28 cellular contexts compared by ENCODE assay signal in the genomic region with DNA sequence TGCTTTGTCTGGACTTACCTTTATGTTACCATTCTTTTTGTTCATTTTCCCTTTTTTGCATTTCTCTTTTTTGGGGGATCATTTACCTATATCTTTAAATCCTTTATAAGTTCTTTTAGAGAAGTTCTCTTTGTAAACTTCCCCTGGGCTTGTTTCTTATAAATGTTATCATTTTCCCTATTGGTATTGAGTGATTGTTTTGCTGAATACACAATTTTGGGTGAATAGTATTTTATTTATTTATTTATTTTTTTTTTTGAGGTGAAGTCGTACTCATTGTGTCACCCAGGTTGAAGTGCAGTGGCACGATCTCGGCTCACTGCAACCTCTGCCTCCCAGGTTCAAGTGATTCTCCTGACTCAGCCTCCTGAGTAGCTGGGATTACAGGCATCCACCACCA. TPM values are rescaled to one million over a fixed set of nuclear protein-coding genes. Genes with fewer than 3 reads are reported as not detected.
"Had no signal": no experiment of that assay in that cellular context is flagged by ENCODE, and none has a peak within 500 bp of the region (broad histone marks: within the 10 kb centered on the region; RNA-seq: fewer than 3 reads in every experiment).

No MANE protein-coding gene starts in this region.

- H3K4me2 ChIP-seq: smooth muscle cell had no signal

- H3K36me3 ChIP-seq: left lung, lower lobe of right lung, ovary, right atrium auricular region, right lobe of liver, stomach, thyroid gland, transverse colon, upper lobe of left lung had no signal

- H3K9me3 ChIP-seq: lower lobe of right lung, ovary, right lobe of liver, testis, thyroid gland, transverse colon, upper lobe of left lung had no signal

- ATAC-seq: left colon; left lung; lower lobe of right lung; naive thymus-derived CD8-positive, alpha-beta T cell; right lobe of liver; stimulated activated naive B cell treated with anti-CD40 and anti-IgM and Interleukin-4, amounts not matched to agents 10 μg/mL and 1 μg/mL and 100 μg/mL, for 72 hours; stimulated activated naive CD8-positive, alpha-beta T cell treated with anti-CD3 and anti-CD28 coated beads, Interleukin-15, Interleukin-2, amounts not matched to agents 100 U/mL and 50 U/mL, for 24 hours had no signal

- H3K27me3 ChIP-seq: ovary, right atrium auricular region, right lobe of liver, testis, thyroid gland, upper lobe of left lung had no signal

- H3K9me3 Mint-ChIP-seq: stimulated activated naive B cell treated with anti-CD40 and anti-IgM and Interleukin-4, amounts not matched to agents 10 μg/mL and 1 μg/mL and 100 μg/mL, for 72 hours had no signal

- H3K27ac Mint-ChIP-seq: progenitor cell of endocrine pancreas; stimulated activated naive B cell treated with anti-CD40 and anti-IgM and Interleukin-4, amounts not matched to agents 10 μg/mL and 1 μg/mL and 100 μg/mL, for 72 hours had no signal

- H3K27ac ChIP-seq: left lung, lower lobe of right lung, ovary, right atrium auricular region, right lobe of liver, stomach, testis, thyroid gland, transverse colon, upper lobe of left lung had no signal

- H3K27me3 Mint-ChIP-seq: stimulated activated naive B cell treated with anti-CD40 and anti-IgM and Interleukin-4, amounts not matched to agents 10 μg/mL and 1 μg/mL and 100 μg/mL, for 72 hours had no signal

- H3K4me3 Mint-ChIP-seq: naive thymus-derived CD8-positive, alpha-beta T cell; stimulated activated naive B cell treated with anti-CD40 and anti-IgM and Interleukin-4, amounts not matched to agents 10 μg/mL and 1 μg/mL and 100 μg/mL, for 72 hours had no signal

- H3K4me1 ChIP-seq: left lung, lower lobe of right lung, right atrium auricular region, right lobe of liver, stomach, testis, thyroid gland, transverse colon, upper lobe of left lung had no signal

- H3K36me3 Mint-ChIP-seq: naive thymus-derived CD8-positive, alpha-beta T cell; stimulated activated naive B cell treated with anti-CD40 and anti-IgM and Interleukin-4, amounts not matched to agents 10 μg/mL and 1 μg/mL and 100 μg/mL, for 72 hours had no signal

- H3K4me3 ChIP-seq: left lung, lower lobe of right lung, ovary, right atrium auricular region, right lobe of liver, smooth muscle cell, stomach, testis, thyroid gland, transverse colon, upper lobe of left lung had no signal

- DNase-seq: hippocampal formation; kidney; left colon; left lung; lower lobe of right lung; mammary epithelial cell; mesenchymal stem cell; naive thymus-derived CD8-positive, alpha-beta T cell; ovary; right lobe of liver; stimulated activated CD4-positive, alpha-beta T cell treated with anti-CD3 and anti-CD28 coated beads, Interleukin-1b, Interleukin-23, amount 100 ng/mL, for 48 hours; stimulated activated CD4-positive, alpha-beta T cell treated with anti-CD3 and anti-CD28 coated beads, Interleukin-2, amount 100 ng/mL, for 48 hours; stimulated activated CD4-positive, alpha-beta T cell treated with anti-CD3 and anti-CD28 coated beads, Interleukin-4, amount 100 ng/mL, for 4 hours; stimulated activated CD8-positive, alpha-beta memory T cell treated with anti-CD3 and anti-CD28 coated beads, Interleukin-4, amount 100 ng/mL, for 48 hours; stimulated activated naive B cell treated with anti-CD40 and anti-IgM and Interleukin-4, amounts not matched to agents 10 μg/mL and 1 μg/mL and 100 μg/mL, for 72 hours; stimulated activated naive CD8-positive, alpha-beta T cell treated with anti-CD3 and anti-CD28 coated beads, Interleukin-15, Interleukin-2, amounts not matched to agents 100 U/mL and 50 U/mL, for 24 hours; stomach; testis; thyroid gland; transverse colon; upper lobe of left lung had no signal

RNA-seq across cellular contexts. Expression of a gene that starts 18.4 kb away (rescaled TPM):
- total RNA-seq: mammary epithelial cell, progenitor cell of endocrine pancreas, pulmonary artery endothelial cell, renal cortical epithelial cell, skeletal muscle tissue, smooth muscle cell had no signal
- polyA plus RNA-seq: mammary epithelial cell, neural cell, smooth muscle cell had no signal
